Comparison of ENCODE assay signal across 1 cellular context in the genomic region with DNA sequence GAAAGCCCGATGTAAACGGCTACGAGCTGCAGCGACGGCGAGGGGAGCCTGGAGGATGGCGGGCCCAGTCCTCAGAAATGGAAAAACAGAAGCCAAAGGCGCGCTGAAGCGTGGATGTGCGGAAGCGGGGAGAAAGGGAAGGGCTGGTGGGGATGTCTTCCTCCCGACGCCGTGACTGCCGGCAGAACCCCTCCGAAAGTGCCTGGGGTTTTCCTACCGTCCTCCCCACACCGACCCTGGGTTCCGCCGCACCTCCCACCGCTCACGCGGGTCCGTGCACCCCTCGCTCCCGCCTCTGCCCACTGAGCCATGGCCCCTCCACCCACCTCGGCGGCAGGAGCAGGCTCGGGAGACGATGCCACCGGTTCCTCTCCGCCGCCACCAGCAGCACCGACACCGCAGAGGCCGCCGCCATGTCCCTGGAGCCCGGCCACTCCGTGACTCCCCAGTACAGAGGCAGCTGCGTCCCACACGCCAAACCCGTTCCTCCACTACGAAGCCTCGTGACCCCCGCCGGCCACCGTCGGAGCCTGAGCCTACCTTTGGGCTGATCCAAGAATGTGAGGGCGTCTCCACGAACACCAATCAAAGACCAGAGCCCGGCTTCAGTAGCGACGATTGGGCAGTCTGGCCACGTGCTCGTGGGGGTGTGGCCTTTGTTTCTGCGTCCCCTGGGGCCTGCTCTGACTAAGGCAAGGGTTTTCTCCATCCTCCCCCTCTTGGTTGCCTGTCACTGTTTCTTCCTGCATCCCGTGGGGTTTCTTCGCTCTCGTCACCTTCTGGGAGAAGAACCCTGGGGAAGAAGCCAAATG.
TF ChIP-seq lines count a peak whose summit lies in the region.

A gene (minus strand): TSS at position 471 of the 812 bp plus-strand sequence. CDS start 56 bp downstream, at position 415.

TF ChIP-seq in HepG2, 621 proteins besides CTCF, POLR2A, EP300 and RAD21 (continued from another document and continues in another):
- TF ChIP-seq, protein P1, sequence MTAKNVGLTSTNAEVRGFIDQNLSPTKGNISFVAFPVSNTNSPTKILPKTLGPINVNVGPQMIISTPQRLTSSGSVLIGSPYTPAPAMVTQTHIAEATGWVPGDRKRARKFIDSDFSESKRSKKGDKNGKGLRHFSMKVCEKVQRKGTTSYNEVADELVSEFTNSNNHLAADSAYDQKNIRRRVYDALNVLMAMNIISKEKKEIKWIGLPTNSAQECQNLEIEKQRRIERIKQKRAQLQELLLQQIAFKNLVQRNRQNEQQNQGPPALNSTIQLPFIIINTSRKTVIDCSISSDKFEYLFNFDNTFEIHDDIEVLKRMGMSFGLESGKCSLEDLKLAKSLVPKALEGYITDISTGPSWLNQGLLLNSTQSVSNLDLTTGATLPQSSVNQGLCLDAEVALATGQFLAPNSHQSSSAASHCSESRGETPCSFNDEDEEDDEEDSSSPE (CRISPR knock-in tag; IDR thresholded peaks at IDR 0.05), result no peak; the same call in 1 of the 2 replicates
- peak; percentile 82 for TF ChIP-seq ZNF556 (CRISPR knock-in tag; IDR thresholded peaks at IDR 0.05; ENCODE audit: borderline replicate concordance)
- peak; percentile 72; the same call in 1 of the 2 replicates for TF ChIP-seq ZSCAN25 (CRISPR knock-in tag; IDR thresholded peaks at IDR 0.05)
- TF ChIP-seq ZNF367 (CRISPR knock-in tag; IDR thresholded peaks at IDR 0.05; ENCODE audit: borderline replicate concordance), result no peak
- TF ChIP-seq ZNF781 (CRISPR knock-in tag; IDR thresholded peaks at IDR 0.05; ENCODE audit: borderline replicate concordance, not compliant biosample characterization), result peak; percentile 83
- TF ChIP-seq, protein P2, sequence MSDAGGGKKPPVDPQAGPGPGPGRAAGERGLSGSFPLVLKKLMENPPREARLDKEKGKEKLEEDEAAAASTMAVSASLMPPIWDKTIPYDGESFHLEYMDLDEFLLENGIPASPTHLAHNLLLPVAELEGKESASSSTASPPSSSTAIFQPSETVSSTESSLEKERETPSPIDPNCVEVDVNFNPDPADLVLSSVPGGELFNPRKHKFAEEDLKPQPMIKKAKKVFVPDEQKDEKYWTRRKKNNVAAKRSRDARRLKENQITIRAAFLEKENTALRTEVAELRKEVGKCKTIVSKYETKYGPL (CRISPR knock-in tag; IDR thresholded peaks at IDR 0.05), result no peak
- TF ChIP-seq, protein P3, sequence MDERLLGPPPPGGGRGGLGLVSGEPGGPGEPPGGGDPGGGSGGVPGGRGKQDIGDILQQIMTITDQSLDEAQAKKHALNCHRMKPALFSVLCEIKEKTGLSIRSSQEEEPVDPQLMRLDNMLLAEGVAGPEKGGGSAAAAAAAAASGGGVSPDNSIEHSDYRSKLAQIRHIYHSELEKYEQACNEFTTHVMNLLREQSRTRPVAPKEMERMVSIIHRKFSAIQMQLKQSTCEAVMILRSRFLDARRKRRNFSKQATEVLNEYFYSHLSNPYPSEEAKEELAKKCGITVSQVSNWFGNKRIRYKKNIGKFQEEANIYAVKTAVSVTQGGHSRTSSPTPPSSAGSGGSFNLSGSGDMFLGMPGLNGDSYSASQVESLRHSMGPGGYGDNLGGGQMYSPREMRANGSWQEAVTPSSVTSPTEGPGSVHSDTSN (CRISPR knock-in tag; IDR thresholded peaks at IDR 0.05), result no peak
- TF ChIP-seq SSRP1 (CRISPR knock-in tag; IDR thresholded peaks at IDR 0.05), result no peak
- TF ChIP-seq, protein P4, sequence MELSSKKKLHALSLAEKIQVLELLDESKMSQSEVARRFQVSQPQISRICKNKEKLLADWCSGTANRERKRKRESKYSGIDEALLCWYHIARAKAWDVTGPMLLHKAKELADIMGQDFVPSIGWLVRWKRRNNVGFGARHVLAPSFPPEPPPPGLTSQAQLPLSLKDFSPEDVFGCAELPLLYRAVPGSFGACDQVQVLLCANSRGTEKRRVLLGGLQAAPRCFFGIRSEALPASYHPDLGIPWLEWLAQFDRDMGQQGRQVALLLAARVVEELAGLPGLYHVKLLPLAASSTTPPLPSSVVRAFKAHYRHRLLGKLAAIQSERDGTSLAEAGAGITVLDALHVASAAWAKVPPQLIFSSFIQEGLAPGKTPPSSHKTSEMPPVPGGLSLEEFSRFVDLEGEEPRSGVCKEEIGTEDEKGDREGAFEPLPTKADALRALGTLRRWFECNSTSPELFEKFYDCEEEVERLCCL (CRISPR knock-in tag; IDR thresholded peaks at IDR 0.05; ENCODE audit: borderline replicate concordance), result no peak
- TF ChIP-seq NFIC (IDR thresholded peaks at IDR 0.05; ENCODE audit: low read length), result no peak
- no peak for TF ChIP-seq ZNF10 (CRISPR knock-in tag; IDR thresholded peaks at IDR 0.05; ENCODE audit: borderline replicate concordance, low read depth)
- TF ChIP-seq, protein P5, sequence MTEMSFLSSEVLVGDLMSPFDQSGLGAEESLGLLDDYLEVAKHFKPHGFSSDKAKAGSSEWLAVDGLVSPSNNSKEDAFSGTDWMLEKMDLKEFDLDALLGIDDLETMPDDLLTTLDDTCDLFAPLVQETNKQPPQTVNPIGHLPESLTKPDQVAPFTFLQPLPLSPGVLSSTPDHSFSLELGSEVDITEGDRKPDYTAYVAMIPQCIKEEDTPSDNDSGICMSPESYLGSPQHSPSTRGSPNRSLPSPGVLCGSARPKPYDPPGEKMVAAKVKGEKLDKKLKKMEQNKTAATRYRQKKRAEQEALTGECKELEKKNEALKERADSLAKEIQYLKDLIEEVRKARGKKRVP (CRISPR knock-in tag; IDR thresholded peaks at IDR 0.05), result peak in 1 of 2 experiments; percentile 77; a peak in 1 of 4 replicates
- TF ChIP-seq, protein P6, sequence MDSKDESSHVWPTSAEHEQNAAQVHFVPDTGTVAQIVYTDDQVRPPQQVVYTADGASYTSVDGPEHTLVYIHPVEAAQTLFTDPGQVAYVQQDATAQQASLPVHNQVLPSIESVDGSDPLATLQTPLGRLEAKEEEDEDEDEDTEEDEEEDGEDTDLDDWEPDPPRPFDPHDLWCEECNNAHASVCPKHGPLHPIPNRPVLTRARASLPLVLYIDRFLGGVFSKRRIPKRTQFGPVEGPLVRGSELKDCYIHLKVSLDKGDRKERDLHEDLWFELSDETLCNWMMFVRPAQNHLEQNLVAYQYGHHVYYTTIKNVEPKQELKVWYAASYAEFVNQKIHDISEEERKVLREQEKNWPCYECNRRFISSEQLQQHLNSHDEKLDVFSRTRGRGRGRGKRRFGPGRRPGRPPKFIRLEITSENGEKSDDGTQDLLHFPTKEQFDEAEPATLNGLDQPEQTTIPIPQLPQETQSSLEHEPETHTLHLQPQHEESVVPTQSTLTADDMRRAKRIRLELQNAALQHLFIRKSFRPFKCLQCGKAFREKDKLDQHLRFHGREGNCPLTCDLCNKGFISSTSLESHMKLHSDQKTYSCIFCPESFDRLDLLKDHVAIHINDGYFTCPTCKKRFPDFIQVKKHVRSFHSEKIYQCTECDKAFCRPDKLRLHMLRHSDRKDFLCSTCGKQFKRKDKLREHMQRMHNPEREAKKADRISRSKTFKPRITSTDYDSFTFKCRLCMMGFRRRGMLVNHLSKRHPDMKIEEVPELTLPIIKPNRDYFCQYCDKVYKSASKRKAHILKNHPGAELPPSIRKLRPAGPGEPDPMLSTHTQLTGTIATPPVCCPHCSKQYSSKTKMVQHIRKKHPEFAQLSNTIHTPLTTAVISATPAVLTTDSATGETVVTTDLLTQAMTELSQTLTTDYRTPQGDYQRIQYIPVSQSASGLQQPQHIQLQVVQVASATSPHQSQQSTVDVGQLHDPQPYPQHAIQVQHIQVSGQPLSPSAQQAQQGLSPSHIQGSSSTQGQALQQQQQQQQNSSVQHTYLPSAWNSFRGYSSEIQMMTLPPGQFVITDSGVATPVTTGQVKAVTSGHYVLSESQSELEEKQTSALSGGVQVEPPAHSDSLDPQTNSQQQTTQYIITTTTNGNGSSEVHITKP (CRISPR knock-in tag; IDR thresholded peaks at IDR 0.05; ENCODE audit: low read depth), result peak; percentile 83
- no peak for TF ChIP-seq ZNF562 (CRISPR knock-in tag; IDR thresholded peaks at IDR 0.05; ENCODE audit: borderline replicate concordance)
- no peak for TF ChIP-seq SIX1 (CRISPR knock-in tag; IDR thresholded peaks at IDR 0.05; ENCODE audit: borderline replicate concordance)
- peak; percentile 88 for TF ChIP-seq PHF20 (CRISPR knock-in tag; IDR thresholded peaks at IDR 0.05)
- TF ChIP-seq, protein P7, sequence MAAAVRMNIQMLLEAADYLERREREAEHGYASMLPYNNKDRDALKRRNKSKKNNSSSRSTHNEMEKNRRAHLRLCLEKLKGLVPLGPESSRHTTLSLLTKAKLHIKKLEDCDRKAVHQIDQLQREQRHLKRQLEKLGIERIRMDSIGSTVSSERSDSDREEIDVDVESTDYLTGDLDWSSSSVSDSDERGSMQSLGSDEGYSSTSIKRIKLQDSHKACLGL (CRISPR knock-in tag; IDR thresholded peaks at IDR 0.05), result peak; percentile 95
- 0 out of 2 replicates have a peak, but pooled peaks have one; percentile 29 for TF ChIP-seq ZNF746 (CRISPR knock-in tag; IDR thresholded peaks at IDR 0.05)
- peak; percentile 85; the same call in 1 of the 3 replicates for TF ChIP-seq MXI1 (IDR thresholded peaks at IDR 0.05; ENCODE audit: borderline replicate concordance, low read depth, low read length)
- TF ChIP-seq, protein P8, sequence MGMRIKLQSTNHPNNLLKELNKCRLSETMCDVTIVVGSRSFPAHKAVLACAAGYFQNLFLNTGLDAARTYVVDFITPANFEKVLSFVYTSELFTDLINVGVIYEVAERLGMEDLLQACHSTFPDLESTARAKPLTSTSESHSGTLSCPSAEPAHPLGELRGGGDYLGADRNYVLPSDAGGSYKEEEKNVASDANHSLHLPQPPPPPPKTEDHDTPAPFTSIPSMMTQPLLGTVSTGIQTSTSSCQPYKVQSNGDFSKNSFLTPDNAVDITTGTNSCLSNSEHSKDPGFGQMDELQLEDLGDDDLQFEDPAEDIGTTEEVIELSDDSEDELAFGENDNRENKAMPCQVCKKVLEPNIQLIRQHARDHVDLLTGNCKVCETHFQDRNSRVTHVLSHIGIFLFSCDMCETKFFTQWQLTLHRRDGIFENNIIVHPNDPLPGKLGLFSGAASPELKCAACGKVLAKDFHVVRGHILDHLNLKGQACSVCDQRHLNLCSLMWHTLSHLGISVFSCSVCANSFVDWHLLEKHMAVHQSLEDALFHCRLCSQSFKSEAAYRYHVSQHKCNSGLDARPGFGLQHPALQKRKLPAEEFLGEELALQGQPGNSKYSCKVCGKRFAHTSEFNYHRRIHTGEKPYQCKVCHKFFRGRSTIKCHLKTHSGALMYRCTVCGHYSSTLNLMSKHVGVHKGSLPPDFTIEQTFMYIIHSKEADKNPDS (CRISPR knock-in tag; IDR thresholded peaks at IDR 0.05), result no peak
- TF ChIP-seq, protein P9, sequence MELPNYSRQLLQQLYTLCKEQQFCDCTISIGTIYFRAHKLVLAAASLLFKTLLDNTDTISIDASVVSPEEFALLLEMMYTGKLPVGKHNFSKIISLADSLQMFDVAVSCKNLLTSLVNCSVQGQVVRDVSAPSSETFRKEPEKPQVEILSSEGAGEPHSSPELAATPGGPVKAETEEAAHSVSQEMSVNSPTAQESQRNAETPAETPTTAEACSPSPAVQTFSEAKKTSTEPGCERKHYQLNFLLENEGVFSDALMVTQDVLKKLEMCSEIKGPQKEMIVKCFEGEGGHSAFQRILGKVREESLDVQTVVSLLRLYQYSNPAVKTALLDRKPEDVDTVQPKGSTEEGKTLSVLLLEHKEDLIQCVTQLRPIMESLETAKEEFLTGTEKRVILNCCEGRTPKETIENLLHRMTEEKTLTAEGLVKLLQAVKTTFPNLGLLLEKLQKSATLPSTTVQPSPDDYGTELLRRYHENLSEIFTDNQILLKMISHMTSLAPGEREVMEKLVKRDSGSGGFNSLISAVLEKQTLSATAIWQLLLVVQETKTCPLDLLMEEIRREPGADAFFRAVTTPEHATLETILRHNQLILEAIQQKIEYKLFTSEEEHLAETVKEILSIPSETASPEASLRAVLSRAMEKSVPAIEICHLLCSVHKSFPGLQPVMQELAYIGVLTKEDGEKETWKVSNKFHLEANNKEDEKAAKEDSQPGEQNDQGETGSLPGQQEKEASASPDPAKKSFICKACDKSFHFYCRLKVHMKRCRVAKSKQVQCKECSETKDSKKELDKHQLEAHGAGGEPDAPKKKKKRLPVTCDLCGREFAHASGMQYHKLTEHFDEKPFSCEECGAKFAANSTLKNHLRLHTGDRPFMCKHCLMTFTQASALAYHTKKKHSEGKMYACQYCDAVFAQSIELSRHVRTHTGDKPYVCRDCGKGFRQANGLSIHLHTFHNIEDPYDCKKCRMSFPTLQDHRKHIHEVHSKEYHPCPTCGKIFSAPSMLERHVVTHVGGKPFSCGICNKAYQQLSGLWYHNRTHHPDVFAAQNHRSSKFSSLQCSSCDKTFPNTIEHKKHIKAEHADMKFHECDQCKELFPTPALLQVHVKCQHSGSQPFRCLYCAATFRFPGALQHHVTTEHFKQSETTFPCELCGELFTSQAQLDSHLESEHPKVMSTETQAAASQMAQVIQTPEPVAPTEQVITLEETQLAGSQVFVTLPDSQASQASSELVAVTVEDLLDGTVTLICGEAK (IDR thresholded peaks at IDR 0.05), result no peak
- TF ChIP-seq, protein P9 (CRISPR knock-in tag; IDR thresholded peaks at IDR 0.05), result peak; percentile 73; the same call in 1 of the 2 replicates
